In the genomic region with DNA sequence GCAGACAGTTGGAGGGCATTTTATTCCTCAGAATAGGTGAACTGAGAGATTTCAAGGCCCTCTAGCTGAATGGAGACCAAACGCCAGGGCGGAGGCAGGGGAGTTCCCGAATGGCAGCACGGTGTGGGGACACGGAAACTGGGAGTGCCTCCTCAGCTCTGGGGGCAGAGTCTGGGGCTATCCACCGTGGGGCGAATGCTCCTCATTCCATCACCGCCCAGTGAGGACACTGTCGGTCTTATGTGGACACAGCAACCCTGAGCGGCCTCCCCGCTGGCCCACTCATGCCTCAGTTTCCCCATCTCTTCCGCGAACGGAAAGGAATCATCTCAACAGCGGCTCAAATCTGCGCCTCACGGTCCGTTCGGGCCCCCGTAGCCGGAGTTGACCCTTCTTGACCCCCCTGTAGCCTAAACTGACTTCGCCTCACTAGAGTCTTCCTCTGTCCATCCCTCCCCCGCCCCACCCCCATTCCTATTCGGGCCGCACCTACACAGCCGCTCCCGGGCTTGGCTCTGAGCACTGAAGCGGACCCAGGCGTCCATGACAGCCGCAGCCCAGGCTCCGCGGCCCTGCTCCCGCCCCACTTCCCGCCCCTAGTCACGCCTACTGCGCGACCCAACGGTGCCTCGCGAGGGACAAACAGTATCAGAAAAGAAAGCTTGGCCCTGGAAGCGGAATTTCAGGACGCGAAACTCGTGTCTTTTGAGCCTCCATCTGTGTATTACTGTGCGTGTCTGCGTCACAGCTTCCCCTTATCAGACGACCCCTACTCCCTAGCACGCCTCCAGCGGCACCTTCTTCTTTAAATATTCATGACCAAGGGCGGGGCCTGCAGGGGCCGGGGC, we compare ENCODE assay signal across 8 cellular contexts. TPM values are rescaled to one million over a fixed set of nuclear protein-coding genes. Genes with fewer than 3 reads are reported as not detected.
DNase-seq lines count a peak whose midpoint lies in the region; ATAC-seq, FAIRE-seq and TF ChIP-seq lines count a peak whose summit lies in the region.

A gene with protein sequence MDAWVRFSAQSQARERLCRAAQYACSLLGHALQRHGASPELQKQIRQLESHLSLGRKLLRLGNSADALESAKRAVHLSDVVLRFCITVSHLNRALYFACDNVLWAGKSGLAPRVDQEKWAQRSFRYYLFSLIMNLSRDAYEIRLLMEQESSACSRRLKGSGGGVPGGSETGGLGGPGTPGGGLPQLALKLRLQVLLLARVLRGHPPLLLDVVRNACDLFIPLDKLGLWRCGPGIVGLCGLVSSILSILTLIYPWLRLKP (minus strand): TSS at position 574 of the 848 bp plus-strand sequence. CDS start 29 bp downstream, at position 545.

- DNase-seq in NCI-H2171 (lab: John Stamatoyannopoulos, UW) (peak; percentile 95), UCSD-AML1 (lab: John Stamatoyannopoulos, UW; ENCODE audit: unreplicated experiment) (peak; percentile 93)

- FAIRE-seq in A204.1 (lab: Jason Lieb, UNC) = peak; percentile 39

- H3K4me2 ChIP-seq in skeletal muscle satellite cell (ENCODE audit: low read length) = peak within 1 kb of the TSS; percentile 94

- H3K9me3 ChIP-seq in iPS-18a (ENCODE audit: control insufficient read depth, low read depth, low read length) = no peaks in the 10 kb centered on the region
- no peaks in the 10 kb centered on the region for H3K9me3 ChIP-seq in skeletal muscle satellite cell (replicated peaks; ENCODE audit: low read length)

- H3K27me3 ChIP-seq in iPS-18a (ENCODE audit: control insufficient read depth, insufficient read depth, low read length) (no peaks in the 10 kb centered on the region), skeletal muscle satellite cell (ENCODE audit: control insufficient read depth, insufficient read depth, low read length) (no peaks in the 10 kb centered on the region)

- H3K4me3 Mint-ChIP-seq in brain = peak within 1 kb of the TSS; percentile 88 to 99 (median 94)

- no peaks in the 10 kb centered on the region for H3K9me3 Mint-ChIP-seq in brain

- H3K36me3 ChIP-seq in iPS-18a (ENCODE audit: control insufficient read depth, low read depth, low read length) (peaks cover 4% of the 10 kb centered on the region), skeletal muscle satellite cell (ENCODE audit: insufficient read depth, low read length) (peaks cover 16% of the 10 kb centered on the region)

- peaks cover 43% of the 10 kb centered on the region for H3K36me3 Mint-ChIP-seq in brain

- H3K27me3 Mint-ChIP-seq in brain = no peaks in the 10 kb centered on the region

- no peak for TF ChIP-seq CTCF in brain (conservative IDR thresholded peaks at IDR 0.05)

- H3K27ac ChIP-seq in iPS-18a (ENCODE audit: low read length) = peak within 1 kb of the TSS; percentile 45

- peaks cover 48% of the 10 kb centered on the region for H3K4me1 Mint-ChIP-seq in brain

- H3K4me1 ChIP-seq in iPS-18a (ENCODE audit: control insufficient read depth, low read depth, low read length) (peaks cover 4% of the 10 kb centered on the region), skeletal muscle satellite cell (ENCODE audit: control insufficient read depth, insufficient read depth, low read length) (peaks cover 19% of the 10 kb centered on the region)

- H3K9ac ChIP-seq in iPS-18a (ENCODE audit: low read length) = peak within 1 kb of the TSS; percentile 39
- peak within 1 kb of the TSS; percentile 89 for H3K9ac ChIP-seq in skeletal muscle satellite cell (ENCODE audit: low read depth, low read length)

- H3K4me3 ChIP-seq in iPS-18a (ENCODE audit: low read length) = peak within 1 kb of the TSS; percentile 81
- peak within 1 kb of the TSS; percentile 87 for H3K4me3 ChIP-seq in skeletal muscle satellite cell (ENCODE audit: low read length)

- peak; percentile 76 for ATAC-seq in GM18867 (IDR thresholded peaks at IDR 0.05; ENCODE audit: unreplicated experiment)
- peak; percentile 75 for ATAC-seq in HG03103 (IDR thresholded peaks at IDR 0.05; ENCODE audit: low read depth, unreplicated experiment)

- H3K27ac Mint-ChIP-seq in brain = peak within 1 kb of the TSS; percentile 98 to 99 (median 99)

RNA-seq across cellular contexts. Expression of the gene that starts here (rescaled TPM):
- 35.4 TPM for polyA plus RNA-seq in brain (ENCODE audit: insufficient read depth, low read depth, low replicate concordance)
- 18.8 and 24.0 TPM in 2 replicates for total RNA-seq in skeletal muscle satellite cell (2012; rRNA removed)

Comparison
In these comparisons a context has a peak if more than half of its experiments do, and no peak if none do; other contexts are left out.
1. Peak in every context shown above with its lines: DNase-seq, ATAC-seq, H3K4me3 ChIP-seq and H3K27ac ChIP-seq.